Comparison of ENCODE assay signal across 1 cellular context in genomic region chr17:60355663-60356594, GRCh38.
TF ChIP-seq lines count a peak whose summit lies in the region.

No MANE protein-coding gene starts in this region.

TF ChIP-seq in HepG2, 621 proteins besides CTCF, POLR2A, EP300 and RAD21 (continued from another document and continues in another):
- TF ChIP-seq ZNF609 (CRISPR knock-in tag; IDR thresholded peaks at IDR 0.05; ENCODE audit: borderline replicate concordance), result peak; percentile 55; the same call in 1 of the 2 replicates
- TF ChIP-seq AHDC1 (CRISPR knock-in tag; IDR thresholded peaks at IDR 0.05; ENCODE audit: borderline replicate concordance), result peak; percentile 64; the same call in 1 of the 2 replicates
- TF ChIP-seq HMGA1 (CRISPR knock-in tag; conservative IDR thresholded peaks at IDR 0.05), result no peak
- TF ChIP-seq FOSL2 (CRISPR knock-in tag; IDR thresholded peaks at IDR 0.05), result peak; percentile 37; the same call in 1 of the 2 replicates
- TF ChIP-seq CBX1 (IDR thresholded peaks at IDR 0.05; ENCODE audit: low read depth), result peak; percentile 10
- 0 out of 2 replicates have a peak, but pooled peaks have one; percentile 43 for TF ChIP-seq BRF2 (CRISPR knock-in tag; IDR thresholded peaks at IDR 0.05)
- no peak for TF ChIP-seq FOXA1 (IDR thresholded peaks at IDR 0.05)
- 0 out of 2 replicates have a peak, but pooled peaks have one; percentile 41 for TF ChIP-seq FOXA1 (CRISPR knock-in tag; IDR thresholded peaks at IDR 0.05)
- no peak for TF ChIP-seq BRD4 (CRISPR knock-in tag; IDR thresholded peaks at IDR 0.05)
- TF ChIP-seq ZNF749 (CRISPR knock-in tag; IDR thresholded peaks at IDR 0.05; ENCODE audit: borderline replicate concordance), result 0 out of 2 replicates have a peak, but pooled peaks have one; percentile 39
- 0 out of 2 replicates have a peak, but pooled peaks have one; percentile 17 for TF ChIP-seq DRAP1 (CRISPR knock-in tag; IDR thresholded peaks at IDR 0.05)
- TF ChIP-seq SMYD3 (CRISPR knock-in tag; IDR thresholded peaks at IDR 0.05), result peak; percentile 76; the same call in 1 of the 2 replicates
- TF ChIP-seq ZNF784 (CRISPR knock-in tag; IDR thresholded peaks at IDR 0.05; ENCODE audit: borderline replicate concordance), result 0 out of 2 replicates have a peak, but pooled peaks have one; percentile 41
- peak; percentile 55; the same call in 1 of the 2 replicates for TF ChIP-seq ELF3 (CRISPR knock-in tag; IDR thresholded peaks at IDR 0.05)
- TF ChIP-seq FOXP1 (IDR thresholded peaks at IDR 0.05), result no peak
- TF ChIP-seq FOXP1 (CRISPR knock-in tag; IDR thresholded peaks at IDR 0.05), result 0 out of 2 replicates have a peak, but pooled peaks have one; percentile 42
- peak; percentile 33; the same call in 1 of the 2 replicates for TF ChIP-seq ZNF121 (CRISPR knock-in tag; IDR thresholded peaks at IDR 0.05)
- peak; percentile 92; the same call in 1 of the 2 replicates for TF ChIP-seq NCOR1 (IDR thresholded peaks at IDR 0.05; ENCODE audit: borderline replicate concordance, low read length)
- peak; percentile 48; the same call in 1 of the 2 replicates for TF ChIP-seq TCF7L2 (IDR thresholded peaks at IDR 0.05; ENCODE audit: low read depth, low read length)
- no peak for TF ChIP-seq ZBTB4 (CRISPR knock-in tag; IDR thresholded peaks at IDR 0.05; ENCODE audit: borderline replicate concordance)
- 0 out of 2 replicates have a peak, but pooled peaks have one; percentile 52 for TF ChIP-seq CSRNP1 (CRISPR knock-in tag; IDR thresholded peaks at IDR 0.05)
- TF ChIP-seq HMG20B (CRISPR knock-in tag; conservative IDR thresholded peaks at IDR 0.05), result peak; percentile 68; the same call in 1 of the 2 replicates
- 0 out of 2 replicates have a peak, but pooled peaks have one; percentile 31 for TF ChIP-seq ZNF337 (CRISPR knock-in tag; IDR thresholded peaks at IDR 0.05; ENCODE audit: borderline replicate concordance, low read depth)
- peak; percentile 17; the same call in 1 of the 2 replicates for TF ChIP-seq TFDP1 (CRISPR knock-in tag; IDR thresholded peaks at IDR 0.05; ENCODE audit: borderline replicate concordance)
- TF ChIP-seq GTF2F1 (IDR thresholded peaks at IDR 0.05; ENCODE audit: low read length), result no peak
- peak; percentile 96 for TF ChIP-seq RORA (CRISPR knock-in tag; IDR thresholded peaks at IDR 0.05)
- 0 out of 2 replicates have a peak, but pooled peaks have one; percentile 50 for TF ChIP-seq ZNF34 (CRISPR knock-in tag; IDR thresholded peaks at IDR 0.05; ENCODE audit: borderline replicate concordance)
- peak; percentile 58 for TF ChIP-seq TEAD3 (CRISPR knock-in tag; optimal IDR thresholded peaks at IDR 0.05; ENCODE audit: borderline replicate concordance)
- TF ChIP-seq CBX5 (CRISPR knock-in tag; IDR thresholded peaks at IDR 0.05; ENCODE audit: borderline replicate concordance), result 0 out of 2 replicates have a peak, but pooled peaks have one; percentile 16
- 0 out of 2 replicates have a peak, but pooled peaks have one; percentile 22 for TF ChIP-seq ZMYM4 (CRISPR knock-in tag; IDR thresholded peaks at IDR 0.05)
